ENCODE assay signal across 7 cellular contexts in genomic region chr3:197727878-197728277, GRCh38. TPM values are rescaled to one million over a fixed set of nuclear protein-coding genes. Genes with fewer than 3 reads are reported as not detected.
DNase-seq lines count a peak whose midpoint lies in the region; ATAC-seq, FAIRE-seq and TF ChIP-seq lines count a peak whose summit lies in the region.
"Not testable (repeated sequence)": the region's sequence is repeated elsewhere in the genome, so short reads cannot be mapped to it uniquely, and the experiment has no call there.

No MANE protein-coding gene starts in this region.

- peaks cover 29% of the 10 kb centered on the region for H3K4me1 Mint-ChIP-seq in CD4-positive, alpha-beta T cell (ENCODE audit: low read depth)
- H3K4me1 Mint-ChIP-seq in T-helper 17 cell, result peaks cover 18% of the 10 kb centered on the region

- H3K27me3 Mint-ChIP-seq in CD4-positive, alpha-beta T cell; T-helper 17 cell: not testable (repeated sequence)

- H4K20me1 ChIP-seq in OCI-LY1 (ENCODE audit: insufficient read depth, low read length), result not testable (repeated sequence)

- not testable (repeated sequence) for H3K9ac ChIP-seq in OCI-LY1 (ENCODE audit: low read length)

- POLR2A ChIA-PET in CD4-positive, alpha-beta T cell (lab: Charles Lee), result not testable (repeated sequence)

- H3K9me3 ChIP-seq in CD4-positive, alpha-beta T cell (ENCODE audit: control insufficient read depth, low read length); T-helper 17 cell (ENCODE audit: control insufficient read depth, low read length, poor library complexity, severe bottlenecking); neutrophil: not testable (repeated sequence)
- peaks cover 13% of the 10 kb centered on the region for H3K9me3 ChIP-seq in OCI-LY1 (ENCODE audit: low read length)

- CTCF ChIA-PET in CD4-positive, alpha-beta T cell (lab: Charles Lee), result not testable (repeated sequence)

- H3K9me3 Mint-ChIP-seq in CD4-positive, alpha-beta T cell, result not testable (repeated sequence)

- peak; percentile 83 for FAIRE-seq in bronchial epithelial cell (lab: Jason Lieb, UNC)

- not testable (repeated sequence) for DNase-seq in CD4-positive, alpha-beta T cell; T-helper 17 cell; bronchial epithelial cell (ENCODE audit: low read depth); left ventricle myocardium superior; stimulated activated naive CD8-positive, alpha-beta T cell treated with anti-CD3 and anti-CD28 coated beads, Interleukin-15, Interleukin-2, amounts not matched to agents 100 U/mL and 50 U/mL, for 24 hours

- intact Hi-C loops in CD4-positive, alpha-beta T cell (cut with DNase I, micrococcal nuclease); left ventricle myocardium superior (cut with micrococcal nuclease): not testable (repeated sequence)

- H3K4me2 ChIP-seq in OCI-LY1 (ENCODE audit: low read length), result not testable (repeated sequence)

- H3K4me1 ChIP-seq in OCI-LY1 (ENCODE audit: insufficient read depth, low read length, severe bottlenecking), result peaks cover 38% of the 10 kb centered on the region
- peaks cover 8 to 16% of the 10 kb centered on the region in 2 experiments for H3K4me1 ChIP-seq in neutrophil (ENCODE audit: control insufficient read depth in 1 of 2, insufficient read depth in 1 of 2, low read depth in 1 of 2, low read length in 1 of 2)

- H3K27ac ChIP-seq in CD4-positive, alpha-beta T cell (ENCODE audit: low read depth, low read length), result not testable (repeated sequence)
- H3K27ac ChIP-seq in OCI-LY1 (ENCODE audit: low read depth, low read length, poor library complexity, severe bottlenecking), result peak overlapping the region; percentile 56
- peak overlapping the region; percentile 40 for H3K27ac ChIP-seq in neutrophil

- H3K79me2 ChIP-seq in OCI-LY1 (ENCODE audit: insufficient read depth, low read length), result peaks cover 77% of the 10 kb centered on the region

- H3K9me2 ChIP-seq in OCI-LY1 (ENCODE audit: low read depth, low read length), result not testable (repeated sequence)

- TF ChIP-seq CTCF in CD4-positive, alpha-beta T cell (IDR thresholded peaks at IDR 0.05); OCI-LY1 (IDR thresholded peaks at IDR 0.05; ENCODE audit: low read length); bronchial epithelial cell (IDR thresholded peaks at IDR 0.05; ENCODE audit: insufficient read depth, low read length, severe bottlenecking); neutrophil (IDR thresholded peaks at IDR 0.05): not testable (repeated sequence)

- H3K4me3 Mint-ChIP-seq in CD4-positive, alpha-beta T cell; T-helper 17 cell: not testable (repeated sequence)

- H3K36me3 ChIP-seq in OCI-LY1 (ENCODE audit: insufficient read depth, low read length), result peaks cover 54% of the 10 kb centered on the region
- H3K36me3 ChIP-seq in bronchial epithelial cell (ENCODE audit: control insufficient read depth, insufficient read depth, low read length); neutrophil: not testable (repeated sequence)

- not testable (repeated sequence) for H2AFZ ChIP-seq in OCI-LY1 (ENCODE audit: low read length)

- H3K27ac Mint-ChIP-seq in CD4-positive, alpha-beta T cell, result peak overlapping the region; percentile 3
- H3K27ac Mint-ChIP-seq in T-helper 17 cell, result peak overlapping the region; percentile 11

- H3K27me3 ChIP-seq in CD4-positive, alpha-beta T cell (ENCODE audit: control insufficient read depth, insufficient read depth, low read length); OCI-LY1 (ENCODE audit: insufficient read depth, low read length); bronchial epithelial cell (ENCODE audit: control insufficient read depth, insufficient read depth, low read length); neutrophil: not testable (repeated sequence)

- H3K4me3 ChIP-seq in OCI-LY1 (ENCODE audit: low read depth, low read length, poor library complexity, severe bottlenecking); bronchial epithelial cell (ENCODE audit: low read depth, low read length); neutrophil (ENCODE audit: low read depth in 1 of 2, low read length in 1 of 2): not testable (repeated sequence)

- ATAC-seq in CD4-positive, alpha-beta T cell (ENCODE audit: poor library complexity); T-helper 17 cell: not testable (repeated sequence)
- peak; percentile 20 for ATAC-seq in left ventricle myocardium superior
- ATAC-seq in stimulated activated naive CD8-positive, alpha-beta T cell treated with anti-CD3 and anti-CD28 coated beads, Interleukin-15, Interleukin-2, amounts not matched to agents 100 U/mL and 50 U/mL, for 24 hours, result peak; percentile 43

- peaks cover 22% of the 10 kb centered on the region for H3K36me3 Mint-ChIP-seq in CD4-positive, alpha-beta T cell (ENCODE audit: low read depth)
- H3K36me3 Mint-ChIP-seq in T-helper 17 cell (ENCODE audit: low read depth), result not testable (repeated sequence)

- not testable (repeated sequence) for H3F3A ChIP-seq in OCI-LY1 (ENCODE audit: insufficient read depth, low read length)

RNA-seq across cellular contexts. Expression of gene RUBCN, which starts 8.8 kb away (rescaled TPM):
- total RNA-seq in CD4-positive, alpha-beta T cell, result 10 to 100 TPM; 35.3 to 38.9 TPM
- total RNA-seq in T-helper 17 cell, result 10 to 100 TPM; 40.2 to 41.7 TPM
- total RNA-seq in bronchial epithelial cell, result 9.2 and 10.8 TPM in 2 replicates
- total RNA-seq in left ventricle myocardium superior, result 17.8 TPM

RNA-seq across cellular contexts. Expression of gene FYTTD1, which starts 21.8 kb away (rescaled TPM):
- 10 to 100 TPM; 75.8 to 78.2 TPM for total RNA-seq in CD4-positive, alpha-beta T cell
- total RNA-seq in T-helper 17 cell, result 10 to 100 TPM; 52.0 to 67.1 TPM
- total RNA-seq in bronchial epithelial cell, result 37.9 and 47.4 TPM in 2 replicates
- 71.8 TPM for total RNA-seq in left ventricle myocardium superior
